ENCODE assay signal across 21 cellular contexts in the genomic region with DNA sequence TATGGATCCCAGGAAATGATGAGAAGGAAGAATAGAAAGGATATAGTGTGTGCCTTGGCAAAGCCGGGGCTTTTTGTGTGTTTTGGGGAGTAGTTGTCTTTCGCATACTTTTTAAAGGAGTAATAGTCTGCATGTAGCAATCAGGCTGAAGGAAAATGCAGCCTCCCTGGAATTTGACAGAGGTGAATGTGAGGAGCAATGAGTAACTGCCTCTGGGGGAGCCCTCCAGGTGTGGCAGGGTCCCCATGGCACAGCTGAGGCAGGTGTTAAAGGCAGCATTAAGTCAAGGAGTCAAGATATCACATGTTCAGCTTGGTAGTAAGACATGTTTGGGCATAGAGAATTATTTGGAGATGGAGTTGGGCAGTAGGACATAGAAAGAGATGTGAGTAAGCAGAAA.
"Had no signal": no experiment of that assay in that cellular context is flagged by ENCODE, and none has a peak within 500 bp of the region (broad histone marks: within the 10 kb centered on the region; RNA-seq: fewer than 3 reads in every experiment).

No MANE protein-coding gene starts in this region.

- H3K4me1 Mint-ChIP-seq: activated naive CD8-positive, alpha-beta T cell treated with anti-CD3 and anti-CD28 coated beads, Interleukin-2, amount 10 ng/mL, durations not matched to agents 7 days and 5 days; T-helper 17 cell had no signal

- H3K4me3 Mint-ChIP-seq: activated CD8-positive, alpha-beta T cell treated with anti-CD3 and anti-CD28 coated beads for 36 hours; activated naive CD8-positive, alpha-beta T cell treated with anti-CD3 and anti-CD28 coated beads, Interleukin-2, amount 10 ng/mL, durations not matched to agents 7 days and 5 days; T-helper 17 cell had no signal

- ATAC-seq: activated CD8-positive, alpha-beta T cell treated with anti-CD3 and anti-CD28 coated beads for 36 hours; PC-3; T-helper 17 cell had no signal

- H3K9me3 ChIP-seq: adrenal gland had no signal

- H3K36me3 ChIP-seq: adrenal gland had no signal

- FAIRE-seq: RCC 7860, TTC549 had no signal

- H3K4me3 ChIP-seq: adrenal gland had no signal

- H3K36me3 Mint-ChIP-seq: activated naive CD8-positive, alpha-beta T cell treated with anti-CD3 and anti-CD28 coated beads, Interleukin-2, amount 10 ng/mL, durations not matched to agents 7 days and 5 days had no signal

- H3K27me3 Mint-ChIP-seq: activated CD8-positive, alpha-beta T cell treated with anti-CD3 and anti-CD28 coated beads for 36 hours; T-helper 17 cell had no signal

- H3K4me1 ChIP-seq: adrenal gland had no signal

- H3K27ac Mint-ChIP-seq: activated CD8-positive, alpha-beta T cell treated with anti-CD3 and anti-CD28 coated beads for 36 hours; activated naive CD8-positive, alpha-beta T cell treated with anti-CD3 and anti-CD28 coated beads, Interleukin-2, amount 10 ng/mL, durations not matched to agents 7 days and 5 days; T-helper 17 cell had no signal

- H3K27me3 ChIP-seq: adrenal gland had no signal

- H3K27ac ChIP-seq: adrenal gland had no signal

- DNase-seq: activated CD4-positive, CD25-positive, alpha-beta regulatory T cell; activated CD8-positive, alpha-beta memory T cell treated with anti-CD3 and anti-CD28 coated beads, Interleukin-2, amount 50 U/mL, for 4 hours; activated CD8-positive, alpha-beta T cell treated with anti-CD3 and anti-CD28 coated beads for 36 hours; activated naive CD4-positive, alpha-beta T cell treated with anti-CD3 and anti-CD28 coated beads, Interleukin-2, amount 50 U/mL, for 16 hours; activated naive CD8-positive, alpha-beta T cell treated with anti-CD3 and anti-CD28 coated beads, Interleukin-2, amount 10 ng/mL, durations not matched to agents 7 days and 5 days; adrenal gland; anterior cingulate cortex; central memory CD4-positive, alpha-beta T cell; Karpas-422; NCI-H1105 treated with DMSO at 0.1 percent for 48 hours; NCI-H1436 treated with DMSO at 0.1 percent for 48 hours; NCI-H187; NCI-H2081; NCI-H510A treated with DMSO at 0.1 percent for 48 hours; NCI-H69; PC-3; SIG-M5; T-helper 17 cell; T-helper 9 cell had no signal
